ENCODE assay signal across 1 cellular context in genomic region chr6:579339-579738, GRCh38.
TF ChIP-seq lines count a peak whose summit lies in the region.

No MANE protein-coding gene starts in this region.

TF ChIP-seq in HCT116, 20 proteins besides CTCF, POLR2A, EP300 and RAD21 (continued from another document):
- TF ChIP-seq REST (IDR thresholded peaks at IDR 0.05; ENCODE audit: low read depth) (no peak), CBX3 (IDR thresholded peaks at IDR 0.05; ENCODE audit: low read depth) (no peak), POLR2AphosphoS5 (IDR thresholded peaks at IDR 0.05; ENCODE audit: low read depth, low read length) (no peak), SIN3A (IDR thresholded peaks at IDR 0.05; ENCODE audit: low read depth) (no peak), ZBTB33 (IDR thresholded peaks at IDR 0.05; ENCODE audit: extremely low read depth, insufficient replicate concordance, low read length) (no peak), ELF1 (IDR thresholded peaks at IDR 0.05; ENCODE audit: borderline replicate concordance, low read depth) (no peak), ZNF274 (IDR thresholded peaks at IDR 0.05; ENCODE audit: low read depth, low read length) (no peak), EZH2 (IDR thresholded peaks at IDR 0.05) (no peak), YY1 (IDR thresholded peaks at IDR 0.05; ENCODE audit: extremely low read depth, insufficient replicate concordance, low read depth, low read length) (no peak), SRF (IDR thresholded peaks at IDR 0.05; ENCODE audit: low read depth) (no peak), TCF7L2 (IDR thresholded peaks at IDR 0.05; ENCODE audit: borderline replicate concordance, extremely low read depth, insufficient read depth, insufficient read length) (no peak), FOSL1 (IDR thresholded peaks at IDR 0.05; ENCODE audit: low read depth) (no peak), ZFX (IDR thresholded peaks at IDR 0.05) (no peak), EGR1 (IDR thresholded peaks at IDR 0.05; ENCODE audit: low read depth) (no peak), SP1 (IDR thresholded peaks at IDR 0.05; ENCODE audit: low read depth) (no peak)
